ENCODE assay signal across 18 cellular contexts in genomic region chr7:118059209-118059608, GRCh38.
DNase-seq lines count a peak whose midpoint lies in the region; ATAC-seq, FAIRE-seq and TF ChIP-seq lines count a peak whose summit lies in the region.
"Had no signal": no experiment of that assay in that cellular context is flagged by ENCODE, and none has a peak within 500 bp of the region (broad histone marks: within the 10 kb centered on the region; RNA-seq: fewer than 3 reads in every experiment).

No MANE protein-coding gene starts in this region.

- H3K9me3 Mint-ChIP-seq in activated T-cell treated with anti-CD3 and anti-CD28 coated beads, Interleukin-2, amount 50 U/mL, for 72 hours: peaks cover 0 to 2% of the 10 kb centered on the region in 2 donors
- no peaks in the 10 kb centered on the region for H3K9me3 Mint-ChIP-seq in activated T-cell treated with anti-CD3 and anti-CD28 coated beads, Interleukin-2, amount 50 U/mL, for 4 hours
- peaks cover 3% of the 10 kb centered on the region for H3K9me3 Mint-ChIP-seq in chondrocyte (ENCODE audit: low read depth)

- H3K4me1 ChIP-seq in PC-3 (ENCODE audit: insufficient read depth, low read length): no peaks in the 10 kb centered on the region
- peaks cover 12% of the 10 kb centered on the region for H3K4me1 ChIP-seq in smooth muscle cell (ENCODE audit: low read depth)

- no peaks in the 10 kb centered on the region for H3K36me3 ChIP-seq in PC-3 (ENCODE audit: low read depth, low read length)
- H3K36me3 ChIP-seq in smooth muscle cell (ENCODE audit: low read depth): no peaks in the 10 kb centered on the region

- POLR2A ChIA-PET in PC-3 (lab: Charles Lee; ENCODE audit: unreplicated experiment): no interaction called here

- H3K4me3 Mint-ChIP-seq in activated T-cell treated with anti-CD3 and anti-CD28 coated beads, Interleukin-2, amount 50 U/mL, for 72 hours: peak overlapping the region in 1 of 2 donors; percentile 17
- H3K4me3 Mint-ChIP-seq in activated T-cell treated with anti-CD3 and anti-CD28 coated beads, Interleukin-2, amount 50 U/mL, for 4 hours: no peak overlapping the region
- H3K4me3 Mint-ChIP-seq in chondrocyte (ENCODE audit: unreplicated experiment): no peak overlapping the region

- H3K27ac ChIP-seq in PC-3 (ENCODE audit: low read length): no peak overlapping the region
- peak overlapping the region; percentile 99 for H3K27ac ChIP-seq in smooth muscle cell (ENCODE audit: low read depth)
- H3K27ac ChIP-seq: HL-60 had no signal

- no peaks in the 10 kb centered on the region for H3K36me3 Mint-ChIP-seq in activated T-cell treated with anti-CD3 and anti-CD28 coated beads, Interleukin-2, amount 50 U/mL, for 72 hours (ENCODE audit: insufficient read depth in 2 of 2)
- H3K36me3 Mint-ChIP-seq in activated T-cell treated with anti-CD3 and anti-CD28 coated beads, Interleukin-2, amount 50 U/mL, for 4 hours (ENCODE audit: insufficient read depth): no peaks in the 10 kb centered on the region
- H3K36me3 Mint-ChIP-seq in chondrocyte (ENCODE audit: low read depth): no peaks in the 10 kb centered on the region

- no peak overlapping the region for H3K4me3 ChIP-seq in PC-3 (ENCODE audit: low read length)
- no peak overlapping the region for H3K4me3 ChIP-seq in choroid plexus epithelial cell (ENCODE audit: low read depth, low read length)
- no peak overlapping the region for H3K4me3 ChIP-seq in smooth muscle cell

- H3K9ac ChIP-seq in PC-3 (ENCODE audit: low read length) (no peak overlapping the region), smooth muscle cell (ENCODE audit: low read depth) (no peak overlapping the region)

- H2AFZ ChIP-seq in PC-3 (ENCODE audit: low read length) (no peak overlapping the region), smooth muscle cell (ENCODE audit: low read depth) (no peak overlapping the region)

- no peaks in the 10 kb centered on the region for H3K9me2 ChIP-seq in PC-3 (replicated peaks; ENCODE audit: low read length)

- H3K27ac Mint-ChIP-seq in activated T-cell treated with anti-CD3 and anti-CD28 coated beads, Interleukin-2, amount 50 U/mL, for 72 hours: peak overlapping the region; percentile 38
- H3K27ac Mint-ChIP-seq in chondrocyte (ENCODE audit: unreplicated experiment): no peak overlapping the region

- no peaks in the 10 kb centered on the region for H3K9me3 ChIP-seq in PC-3 (ENCODE audit: low read length)
- H3K9me3 ChIP-seq in smooth muscle cell (replicated peaks; ENCODE audit: low read depth): no peaks in the 10 kb centered on the region

- intact Hi-C loops in PC-3 (cut with micrococcal nuclease): no loop called here

- H4K20me1 ChIP-seq in PC-3 (ENCODE audit: low read length) (no peaks in the 10 kb centered on the region), smooth muscle cell (ENCODE audit: low read depth) (no peaks in the 10 kb centered on the region)

- 85% methylated on average over 2 of the region's 2 CpGs for WGBS in smooth muscle cell (ENCODE audit: low lambda C conversion rate)

- ATAC-seq in activated T-cell treated with anti-CD3 and anti-CD28 coated beads, Interleukin-2, amount 50 U/mL, for 72 hours (replicated peaks in 1 of 2): peak; percentile 56 to 79
- ATAC-seq in activated T-cell treated with anti-CD3 and anti-CD28 coated beads, Interleukin-2, amount 50 U/mL, for 4 hours: no peak
- ATAC-seq in PC-3: no peak

- TF ChIP-seq POLR2A in erythroblast (IDR thresholded peaks at IDR 0.05; ENCODE audit: low read length): no peak

- H3K27me3 ChIP-seq in PC-3 (ENCODE audit: low read length) (no peaks in the 10 kb centered on the region), smooth muscle cell (ENCODE audit: low read depth) (no peaks in the 10 kb centered on the region)

- no peak overlapping the region for H3K4me2 ChIP-seq in PC-3 (ENCODE audit: low read length)
- H3K4me2 ChIP-seq in smooth muscle cell: no peak overlapping the region

- peak in 1 of 2 donors; percentile 38 for DNase-seq in activated T-cell treated with anti-CD3 and anti-CD28 coated beads, Interleukin-2, amount 50 U/mL, for 72 hours
- no peak for DNase-seq in activated T-cell treated with anti-CD3 and anti-CD28 coated beads, Interleukin-2, amount 50 U/mL, for 4 hours
- DNase-seq in PC-3: peak; percentile 40
- peak; percentile 38 for DNase-seq in choroid plexus epithelial cell (ENCODE audit: low read depth)
- no peak for DNase-seq in smooth muscle cell (lab: John Stamatoyannopoulos, UW; ENCODE audit: unreplicated experiment)
- DNase-seq in erythroblast (lab: John Stamatoyannopoulos, UW): no peak
- DNase-seq in GM19239 (ENCODE audit: insufficient read length, low spot score): no peak
- no peak for DNase-seq in chondrocyte (ENCODE audit: low spot score)
- DNase-seq: AML-193, DMS79, GDM1, NCI-H187 treated with DMSO at 0.1 percent for 48 hours, NCI-H2171, NCI-H82, SHP77 had no signal

- TF ChIP-seq CTCF in PC-3 (conservative IDR thresholded peaks at IDR 0.05; ENCODE audit: low read depth, low read length): no peak
- TF ChIP-seq CTCF in choroid plexus epithelial cell (conservative IDR thresholded peaks at IDR 0.05; ENCODE audit: low read depth, low read length): no peak
- TF ChIP-seq CTCF in smooth muscle cell (IDR thresholded peaks at IDR 0.05; ENCODE audit: borderline replicate concordance, insufficient read depth, poor library complexity, severe bottlenecking): no peak
- TF ChIP-seq CTCF in chondrocyte (IDR thresholded peaks at IDR 0.05): no peak

- H3K4me1 Mint-ChIP-seq in activated T-cell treated with anti-CD3 and anti-CD28 coated beads, Interleukin-2, amount 50 U/mL, for 72 hours (ENCODE audit: low read depth): no peaks in the 10 kb centered on the region
- no peaks in the 10 kb centered on the region for H3K4me1 Mint-ChIP-seq in activated T-cell treated with anti-CD3 and anti-CD28 coated beads, Interleukin-2, amount 50 U/mL, for 4 hours (ENCODE audit: low read depth)
- peaks cover 11% of the 10 kb centered on the region for H3K4me1 Mint-ChIP-seq in chondrocyte (ENCODE audit: low read depth)

- no peaks in the 10 kb centered on the region for H3K79me2 ChIP-seq in PC-3 (ENCODE audit: low read length)
- H3K79me2 ChIP-seq in smooth muscle cell (ENCODE audit: low read depth): no peaks in the 10 kb centered on the region

- no peaks in the 10 kb centered on the region for H3K27me3 Mint-ChIP-seq in activated T-cell treated with anti-CD3 and anti-CD28 coated beads, Interleukin-2, amount 50 U/mL, for 72 hours (ENCODE audit: low read depth)
- peaks cover 4% of the 10 kb centered on the region for H3K27me3 Mint-ChIP-seq in activated T-cell treated with anti-CD3 and anti-CD28 coated beads, Interleukin-2, amount 50 U/mL, for 4 hours (ENCODE audit: low read depth)
- peaks cover 2% of the 10 kb centered on the region for H3K27me3 Mint-ChIP-seq in chondrocyte (ENCODE audit: low read depth)

- FAIRE-seq in GM19239 (lab: Jason Lieb, UNC): no peak
- FAIRE-seq: GM12892, RCC 7860 had no signal

- no TSS peak for BruUV-seq in PC-3 (replicated peaks; lab: Mats Ljungman, UMichigan)

- no peaks in the 10 kb centered on the region for H3F3A ChIP-seq in PC-3 (ENCODE audit: low read length, unreplicated experiment)
- no peaks in the 10 kb centered on the region for H3F3A ChIP-seq in smooth muscle cell (ENCODE audit: low read depth)

- CTCF ChIA-PET in PC-3 (lab: Charles Lee): no interaction called here

Comparison
In these comparisons a context has a peak if more than half of its experiments do, and no peak if none do; other contexts are left out.
1. ATAC-seq: peak in activated T-cell treated with anti-CD3 and anti-CD28 coated beads, Interleukin-2, amount 50 U/mL, for 72 hours (2 of 2); none in activated T-cell treated with anti-CD3 and anti-CD28 coated beads, Interleukin-2, amount 50 U/mL, for 4 hours (0 of 2) and PC-3 (single experiment).
2. DNase-seq: peak in PC-3 (single experiment) and choroid plexus epithelial cell (single experiment); none in activated T-cell treated with anti-CD3 and anti-CD28 coated beads, Interleukin-2, amount 50 U/mL, for 4 hours (single experiment), smooth muscle cell (single experiment), erythroblast (0 of 2), GM19239 (single experiment) and chondrocyte (single experiment).